In the genomic region with DNA sequence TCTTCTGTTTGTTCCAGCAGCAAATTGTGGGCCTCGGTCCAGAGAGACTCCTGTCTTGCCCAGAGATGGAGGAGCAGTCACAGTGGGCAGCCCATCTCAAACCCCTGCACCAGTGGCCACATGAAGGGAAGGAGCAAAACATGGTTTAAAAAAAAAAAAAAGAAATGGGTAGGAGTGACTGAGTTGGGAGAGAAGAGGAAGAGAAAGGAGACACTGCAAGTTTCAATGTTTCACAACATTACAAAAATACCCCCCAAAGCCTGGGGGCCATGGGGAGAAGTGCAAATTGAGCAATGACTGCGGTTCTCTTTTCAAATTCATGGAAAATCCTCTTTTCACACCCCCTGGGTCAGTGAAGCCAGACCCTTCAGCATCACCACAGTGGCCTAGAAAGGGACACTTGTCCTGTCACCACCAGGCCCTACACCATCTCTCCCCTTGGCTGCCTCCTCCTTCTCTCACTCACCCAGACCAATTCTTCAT, we compare ENCODE assay signal across 13 cellular contexts.
DNase-seq lines count a peak whose midpoint lies in the region; TF ChIP-seq lines count a peak whose summit lies in the region.
"Had no signal": no experiment of that assay in that cellular context is flagged by ENCODE, and none has a peak within 500 bp of the region (broad histone marks: within the 10 kb centered on the region; RNA-seq: fewer than 3 reads in every experiment).

No MANE protein-coding gene starts in this region.

- H3K27me3 Mint-ChIP-seq in chondrocyte (ENCODE audit: low read depth), result no peaks in the 10 kb centered on the region
- H3K27me3 Mint-ChIP-seq in activated T-helper 2 cell treated with anti-CD3 and anti-CD28 coated beads, Interferon-gamma antibody, Interleukin-2, Interleukin-4, amounts not matched to agents 10 μg/mL and 5 μg/mL and 100 μg/mL, durations not matched to agents 14 hours and 24 hours and 36 hours (ENCODE audit: low read depth), result no peaks in the 10 kb centered on the region

- H3K36me3 Mint-ChIP-seq in chondrocyte (ENCODE audit: low read depth), result no peaks in the 10 kb centered on the region
- peaks cover 8% of the 10 kb centered on the region for H3K36me3 Mint-ChIP-seq in activated T-helper 2 cell treated with anti-CD3 and anti-CD28 coated beads, Interferon-gamma antibody, Interleukin-2, Interleukin-4, amounts not matched to agents 10 μg/mL and 5 μg/mL and 100 μg/mL, durations not matched to agents 14 hours and 24 hours and 36 hours (ENCODE audit: low read depth)

- CTCF ChIA-PET in HEK293T (lab: Yijun Ruan, JAX), result no interaction called here

- H3K4me3 Mint-ChIP-seq in chondrocyte (ENCODE audit: unreplicated experiment), result no peak overlapping the region
- no peak overlapping the region for H3K4me3 Mint-ChIP-seq in activated T-helper 2 cell treated with anti-CD3 and anti-CD28 coated beads, Interferon-gamma antibody, Interleukin-2, Interleukin-4, amounts not matched to agents 10 μg/mL and 5 μg/mL and 100 μg/mL, durations not matched to agents 14 hours and 24 hours and 36 hours (ENCODE audit: low read depth)

- DNase-seq in MV-4-11 (lab: John Stamatoyannopoulos, UW) (peak; percentile 99), chondrocyte (ENCODE audit: low spot score) (no peak), thyroid gland (peak; percentile 48 to 61), hepatic stellate cell (ENCODE audit: low spot score) (no peak), mesenteric fat pad (ENCODE audit: low spot score) (no peak), HEK293T (ENCODE audit: extremely low spot score) (no peak)
- no peak for DNase-seq in activated T-helper 2 cell treated with anti-CD3 and anti-CD28 coated beads, Interferon-gamma antibody, Interleukin-2, Interleukin-4, amounts not matched to agents 10 μg/mL and 5 μg/mL and 100 μg/mL, durations not matched to agents 14 hours and 24 hours and 36 hours (ENCODE audit: low spot score)
- DNase-seq: activated CD8-positive, alpha-beta memory T cell treated with anti-CD3 and anti-CD28 coated beads, Interleukin-2, amount 50 U/mL, for 48 hours; DMS153; erythroblast; NCI-H1105 treated with DMSO at 0.1 percent for 48 hours; PC-3 had no signal

- H3K27me3 ChIP-seq in mucosa of rectum (ENCODE audit: control insufficient read depth in 2 of 2, insufficient read depth in 2 of 2, low read length in 2 of 2) (no peaks in the 10 kb centered on the region), thyroid gland (no peaks in the 10 kb centered on the region)

- peak overlapping the region; percentile 13 for H3K27ac Mint-ChIP-seq in chondrocyte (ENCODE audit: unreplicated experiment)
- H3K27ac Mint-ChIP-seq in activated T-helper 2 cell treated with anti-CD3 and anti-CD28 coated beads, Interferon-gamma antibody, Interleukin-2, Interleukin-4, amounts not matched to agents 10 μg/mL and 5 μg/mL and 100 μg/mL, durations not matched to agents 14 hours and 24 hours and 36 hours, result no peak overlapping the region

- H3K9me3 Mint-ChIP-seq in chondrocyte (ENCODE audit: low read depth), result no peaks in the 10 kb centered on the region
- peaks cover under 1% of the 10 kb centered on the region for H3K9me3 Mint-ChIP-seq in activated T-helper 2 cell treated with anti-CD3 and anti-CD28 coated beads, Interferon-gamma antibody, Interleukin-2, Interleukin-4, amounts not matched to agents 10 μg/mL and 5 μg/mL and 100 μg/mL, durations not matched to agents 14 hours and 24 hours and 36 hours

- intact Hi-C loops in thyroid gland (cut with DNase I), result no loop called here
- intact Hi-C loops in activated T-helper 2 cell treated with anti-CD3 and anti-CD28 coated beads, Interferon-gamma antibody, Interleukin-2, Interleukin-4, amounts not matched to agents 10 μg/mL and 5 μg/mL and 100 μg/mL, durations not matched to agents 14 hours and 24 hours and 36 hours (cut with micrococcal nuclease), result no loop called here

- H3K4me3 ChIP-seq in mucosa of rectum (ENCODE audit: low read length in 2 of 2), result no peak overlapping the region
- H3K4me3 ChIP-seq in thyroid gland (replicated peaks in 1 of 3), result no peak overlapping the region

- H3K36me3 ChIP-seq in mucosa of rectum (ENCODE audit: control insufficient read depth in 2 of 2, insufficient read depth in 2 of 2, low read length in 2 of 2), result no peaks in the 10 kb centered on the region
- no peaks in the 10 kb centered on the region for H3K36me3 ChIP-seq in thyroid gland

- H3K9ac ChIP-seq in mucosa of rectum (ENCODE audit: low read depth in 1 of 2, low read length in 2 of 2), result no peak overlapping the region

- H3K27ac ChIP-seq in mucosa of rectum (ENCODE audit: low read depth in 2 of 2, low read length in 2 of 2) (peak overlapping the region; percentile 51 to 58), thyroid gland (no peak overlapping the region)

- H3K9me3 ChIP-seq in mucosa of rectum (ENCODE audit: control insufficient read depth in 2 of 2, low read length in 2 of 2), result no peaks in the 10 kb centered on the region
- no peaks in the 10 kb centered on the region for H3K9me3 ChIP-seq in thyroid gland

- peaks cover 46% of the 10 kb centered on the region for H3K4me1 Mint-ChIP-seq in chondrocyte (ENCODE audit: low read depth)
- H3K4me1 Mint-ChIP-seq in activated T-helper 2 cell treated with anti-CD3 and anti-CD28 coated beads, Interferon-gamma antibody, Interleukin-2, Interleukin-4, amounts not matched to agents 10 μg/mL and 5 μg/mL and 100 μg/mL, durations not matched to agents 14 hours and 24 hours and 36 hours (ENCODE audit: low read depth), result no peaks in the 10 kb centered on the region

- POLR2A ChIA-PET in HEK293T (lab: Yijun Ruan, JAX), result no interaction called here

- TF ChIP-seq POLR2A in thyroid gland (IDR thresholded peaks at IDR 0.05), result no peak

- WGBS in thyroid gland, 2 donors, result 48 to 56% methylated on average over 2 of the region's 2 CpGs

- TF ChIP-seq CTCF in chondrocyte (IDR thresholded peaks at IDR 0.05) (no peak), thyroid gland (IDR thresholded peaks at IDR 0.05) (no peak)

- H3K4me1 ChIP-seq in mucosa of rectum (ENCODE audit: control insufficient read depth in 2 of 2, insufficient read depth in 2 of 2, low read length in 2 of 2), result peaks cover 25 to 27% of the 10 kb centered on the region in 2 donors
- H3K4me1 ChIP-seq in thyroid gland, result peaks cover 13 to 45% of the 10 kb centered on the region in 2 donors

TF ChIP-seq in HEK293T, 16 proteins besides CTCF, POLR2A, EP300 and RAD21:
- no peak for TF ChIP-seq FOXM1 (IDR thresholded peaks at IDR 0.05; ENCODE audit: borderline replicate concordance)
- TF ChIP-seq NFRKB (IDR thresholded peaks at IDR 0.05), result no peak
- no peak for TF ChIP-seq LEF1 (IDR thresholded peaks at IDR 0.05; ENCODE audit: borderline replicate concordance)
- no peak for TF ChIP-seq ELF4 (IDR thresholded peaks at IDR 0.05)
- no peak for TF ChIP-seq BHLHE40 (IDR thresholded peaks at IDR 0.05; ENCODE audit: borderline replicate concordance)
- no peak for TF ChIP-seq TARDBP (IDR thresholded peaks at IDR 0.05)
- TF ChIP-seq HDGF (IDR thresholded peaks at IDR 0.05; ENCODE audit: borderline replicate concordance), result no peak

Comparison
In these comparisons a context has a peak if more than half of its experiments do, and no peak if none do; other contexts are left out.
1. DNase-seq: peak in MV-4-11 (single experiment) and thyroid gland (2 of 2); none in chondrocyte (single experiment), activated T-helper 2 cell treated with anti-CD3 and anti-CD28 coated beads, Interferon-gamma antibody, Interleukin-2, Interleukin-4, amounts not matched to agents 10 μg/mL and 5 μg/mL and 100 μg/mL, durations not matched to agents 14 hours and 24 hours and 36 hours (single experiment), hepatic stellate cell (single experiment), mesenteric fat pad (single experiment) and HEK293T (single experiment).
2. H3K27ac ChIP-seq: peak in mucosa of rectum (2 of 2); none in thyroid gland (0 of 3).